In the genomic region with DNA sequence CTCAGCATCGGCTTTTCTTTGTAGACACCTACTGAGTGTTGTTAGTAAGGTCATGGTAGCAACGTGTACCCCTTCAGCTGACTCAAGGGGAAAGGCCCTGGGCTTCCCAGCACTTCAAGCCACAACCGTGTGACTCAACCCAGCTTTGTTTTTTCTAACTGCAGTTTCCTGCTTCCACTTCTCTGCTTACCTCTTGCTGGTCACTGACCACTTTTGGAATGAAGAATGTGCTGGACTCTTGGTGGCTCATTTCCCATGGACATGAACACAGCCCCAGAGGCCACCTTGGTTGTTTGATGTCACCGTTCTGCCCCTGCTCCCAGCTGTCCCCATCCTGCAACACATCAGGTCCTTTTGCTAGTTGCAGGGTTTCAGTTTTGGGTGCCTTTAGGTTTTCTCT, we compare ENCODE assay signal across 8 cellular contexts.
DNase-seq lines count a peak whose midpoint lies in the region; ATAC-seq and TF ChIP-seq lines count a peak whose summit lies in the region.

No MANE protein-coding gene starts in this region.

- H3K27ac Mint-ChIP-seq in activated CD8-positive, alpha-beta T cell treated with anti-CD3 and anti-CD28 coated beads, Interleukin-2, amount 10 ng/mL, durations not matched to agents 7 days and 5 days: peak overlapping the region; percentile 81

- no peaks in the 10 kb centered on the region for H3K36me3 ChIP-seq in WERI-Rb-1

- no peak for TF ChIP-seq CTCF in WERI-Rb-1 (IDR thresholded peaks at IDR 0.05; ENCODE audit: low read depth, low read length)

- H3K4me3 Mint-ChIP-seq in activated CD8-positive, alpha-beta T cell treated with anti-CD3 and anti-CD28 coated beads, Interleukin-2, amount 10 ng/mL, durations not matched to agents 7 days and 5 days: peak overlapping the region; percentile 43

- H3K27me3 ChIP-seq in WERI-Rb-1 (ENCODE audit: insufficient read depth, low read depth, severe bottlenecking): no peaks in the 10 kb centered on the region

- H3K27me3 Mint-ChIP-seq in activated CD8-positive, alpha-beta T cell treated with anti-CD3 and anti-CD28 coated beads, Interleukin-2, amount 10 ng/mL, durations not matched to agents 7 days and 5 days (ENCODE audit: low read depth): no peaks in the 10 kb centered on the region

- ATAC-seq in GM18873 (IDR thresholded peaks at IDR 0.05; ENCODE audit: low FRiP score, unreplicated experiment): peak; percentile 71
- peak; percentile 68 for ATAC-seq in HG03342 (IDR thresholded peaks at IDR 0.05; ENCODE audit: unreplicated experiment)
- peak; percentile 77 for ATAC-seq in activated CD8-positive, alpha-beta T cell treated with anti-CD3 and anti-CD28 coated beads, Interleukin-2, amount 10 ng/mL, durations not matched to agents 7 days and 5 days

- POLR2A ChIA-PET in activated CD8-positive, alpha-beta T cell treated with anti-CD3 and anti-CD28 coated beads, Interleukin-2, amount 10 ng/mL, durations not matched to agents 7 days and 5 days (lab: Charles Lee): interaction anchor here (0.6 to 1.5 kb wide), 5 partner anchors 66 to 364 kb away, joined by 3 to 6 read pairs (median 3); partner anchors contain the start of genes ZEB1 and ZNF438

- H3K4me1 Mint-ChIP-seq in activated CD8-positive, alpha-beta T cell treated with anti-CD3 and anti-CD28 coated beads, Interleukin-2, amount 10 ng/mL, durations not matched to agents 7 days and 5 days (ENCODE audit: low read depth): peaks cover 23% of the 10 kb centered on the region

- H3K9me3 ChIP-seq in WERI-Rb-1 (ENCODE audit: severe bottlenecking): no peaks in the 10 kb centered on the region

- DNase-seq in activated CD8-positive, alpha-beta T cell treated with anti-CD3 and anti-CD28 coated beads, Interleukin-2, amount 10 ng/mL, durations not matched to agents 7 days and 5 days: peak; percentile 59
- peak; percentile 31 for DNase-seq in glomerular endothelial cell (ENCODE audit: extremely low read depth, low read depth, low spot score)
- peak; percentile 48 to 74 for DNase-seq in stimulated activated CD8-positive, alpha-beta memory T cell treated with anti-CD3 and anti-CD28 coated beads, Interleukin-7, amount 100 ng/mL, for 48 hours (ENCODE audit: extremely low read depth in 1 of 2, low read depth in 1 of 2)
- no peak for DNase-seq in WERI-Rb-1
- no peak for DNase-seq in NCI-H1048 (lab: John Stamatoyannopoulos, UW)
- no peak for DNase-seq in inferior parietal cortex (ENCODE audit: extremely low spot score)

- no peaks in the 10 kb centered on the region for H3K36me3 Mint-ChIP-seq in activated CD8-positive, alpha-beta T cell treated with anti-CD3 and anti-CD28 coated beads, Interleukin-2, amount 10 ng/mL, durations not matched to agents 7 days and 5 days (ENCODE audit: low read depth)

- no peak overlapping the region for H3K27ac ChIP-seq in WERI-Rb-1

- H3K4me3 ChIP-seq in WERI-Rb-1 (ENCODE audit: low read depth, low read length): no peak overlapping the region

- CTCF ChIA-PET in activated CD8-positive, alpha-beta T cell treated with anti-CD3 and anti-CD28 coated beads, Interleukin-2, amount 10 ng/mL, durations not matched to agents 7 days and 5 days (lab: Charles Lee): interaction anchor here (0.9 to 1.3 kb wide), 5 partner anchors 11 to 318 kb away, joined by 3 to 4 read pairs (median 3); no protein-coding TSS in a partner anchor

- H3K9me3 Mint-ChIP-seq in activated CD8-positive, alpha-beta T cell treated with anti-CD3 and anti-CD28 coated beads, Interleukin-2, amount 10 ng/mL, durations not matched to agents 7 days and 5 days (ENCODE audit: insufficient read depth): no peaks in the 10 kb centered on the region

Comparison
In these comparisons a context has a peak if more than half of its experiments do, and no peak if none do; other contexts are left out.
1. DNase-seq: peak in activated CD8-positive, alpha-beta T cell treated with anti-CD3 and anti-CD28 coated beads, Interleukin-2, amount 10 ng/mL, durations not matched to agents 7 days and 5 days (single experiment), glomerular endothelial cell (single experiment) and stimulated activated CD8-positive, alpha-beta memory T cell treated with anti-CD3 and anti-CD28 coated beads, Interleukin-7, amount 100 ng/mL, for 48 hours (2 of 2); none in WERI-Rb-1 (single experiment), NCI-H1048 (single experiment) and inferior parietal cortex (single experiment).
2. Peak in every context shown above with its lines, with median percentiles within 50 percentile points of each other: ATAC-seq.